In the genomic region with DNA sequence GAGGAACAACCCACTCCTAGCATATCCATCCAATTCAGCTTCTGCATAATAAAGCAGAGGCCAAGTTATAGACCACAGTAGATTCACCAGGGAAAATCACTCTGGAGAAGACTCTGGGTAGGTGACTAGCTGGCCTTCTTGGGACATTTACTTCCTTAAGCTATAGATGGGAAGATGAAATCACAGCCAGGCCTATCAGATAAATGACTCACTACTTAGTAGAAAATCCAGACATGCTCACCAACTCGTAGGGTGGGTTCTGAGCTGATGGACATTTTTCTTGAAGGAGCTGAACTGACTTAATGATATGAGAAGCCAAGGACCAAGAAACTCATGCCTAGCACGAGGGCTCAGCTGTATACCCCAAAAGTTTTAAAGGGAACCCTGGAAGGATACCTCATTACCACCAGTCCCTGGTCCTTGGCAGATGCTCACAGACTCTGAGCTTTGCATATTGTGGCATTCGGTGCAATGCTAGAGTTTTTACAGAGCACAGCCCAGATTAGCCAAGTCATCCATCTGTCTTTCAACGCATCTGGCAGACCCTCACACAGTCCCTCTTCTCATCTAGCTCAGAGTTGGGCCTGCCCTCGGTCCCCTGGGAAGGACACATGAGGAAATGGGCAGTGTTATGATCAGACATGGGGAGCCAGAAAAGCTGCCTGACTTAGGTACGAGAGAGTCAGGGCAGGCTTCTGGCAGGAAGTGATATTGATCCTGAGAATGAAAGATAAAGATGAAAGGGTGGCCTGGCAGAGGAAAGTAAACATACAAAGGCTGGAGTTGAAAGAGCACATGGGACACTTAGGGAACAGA, we compare ENCODE assay signal across 1 cellular context.
TF ChIP-seq lines count a peak whose summit lies in the region.

No MANE protein-coding gene starts in this region.

TF ChIP-seq in HepG2, 621 proteins besides CTCF, POLR2A, EP300 and RAD21 (continued from another document and continues in another):
- TF ChIP-seq, protein P1, sequence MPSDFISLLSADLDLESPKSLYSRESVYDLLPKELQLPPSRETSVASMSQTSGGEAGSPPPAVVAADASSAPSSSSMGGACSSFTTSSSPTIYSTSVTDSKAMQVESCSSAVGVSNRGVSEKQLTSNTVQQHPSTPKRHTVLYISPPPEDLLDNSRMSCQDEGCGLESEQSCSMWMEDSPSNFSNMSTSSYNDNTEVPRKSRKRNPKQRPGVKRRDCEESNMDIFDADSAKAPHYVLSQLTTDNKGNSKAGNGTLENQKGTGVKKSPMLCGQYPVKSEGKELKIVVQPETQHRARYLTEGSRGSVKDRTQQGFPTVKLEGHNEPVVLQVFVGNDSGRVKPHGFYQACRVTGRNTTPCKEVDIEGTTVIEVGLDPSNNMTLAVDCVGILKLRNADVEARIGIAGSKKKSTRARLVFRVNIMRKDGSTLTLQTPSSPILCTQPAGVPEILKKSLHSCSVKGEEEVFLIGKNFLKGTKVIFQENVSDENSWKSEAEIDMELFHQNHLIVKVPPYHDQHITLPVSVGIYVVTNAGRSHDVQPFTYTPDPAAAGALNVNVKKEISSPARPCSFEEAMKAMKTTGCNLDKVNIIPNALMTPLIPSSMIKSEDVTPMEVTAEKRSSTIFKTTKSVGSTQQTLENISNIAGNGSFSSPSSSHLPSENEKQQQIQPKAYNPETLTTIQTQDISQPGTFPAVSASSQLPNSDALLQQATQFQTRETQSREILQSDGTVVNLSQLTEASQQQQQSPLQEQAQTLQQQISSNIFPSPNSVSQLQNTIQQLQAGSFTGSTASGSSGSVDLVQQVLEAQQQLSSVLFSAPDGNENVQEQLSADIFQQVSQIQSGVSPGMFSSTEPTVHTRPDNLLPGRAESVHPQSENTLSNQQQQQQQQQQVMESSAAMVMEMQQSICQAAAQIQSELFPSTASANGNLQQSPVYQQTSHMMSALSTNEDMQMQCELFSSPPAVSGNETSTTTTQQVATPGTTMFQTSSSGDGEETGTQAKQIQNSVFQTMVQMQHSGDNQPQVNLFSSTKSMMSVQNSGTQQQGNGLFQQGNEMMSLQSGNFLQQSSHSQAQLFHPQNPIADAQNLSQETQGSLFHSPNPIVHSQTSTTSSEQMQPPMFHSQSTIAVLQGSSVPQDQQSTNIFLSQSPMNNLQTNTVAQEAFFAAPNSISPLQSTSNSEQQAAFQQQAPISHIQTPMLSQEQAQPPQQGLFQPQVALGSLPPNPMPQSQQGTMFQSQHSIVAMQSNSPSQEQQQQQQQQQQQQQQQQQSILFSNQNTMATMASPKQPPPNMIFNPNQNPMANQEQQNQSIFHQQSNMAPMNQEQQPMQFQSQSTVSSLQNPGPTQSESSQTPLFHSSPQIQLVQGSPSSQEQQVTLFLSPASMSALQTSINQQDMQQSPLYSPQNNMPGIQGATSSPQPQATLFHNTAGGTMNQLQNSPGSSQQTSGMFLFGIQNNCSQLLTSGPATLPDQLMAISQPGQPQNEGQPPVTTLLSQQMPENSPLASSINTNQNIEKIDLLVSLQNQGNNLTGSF (CRISPR knock-in tag; IDR thresholded peaks at IDR 0.05) = no peak
- TF ChIP-seq HDAC2 (CRISPR knock-in tag; IDR thresholded peaks at IDR 0.05) (peak; percentile 98), SKIL (CRISPR knock-in tag; IDR thresholded peaks at IDR 0.05; ENCODE audit: borderline replicate concordance) (peak; percentile 67; the same call in 1 of the 2 replicates), SP5 (CRISPR knock-in tag; IDR thresholded peaks at IDR 0.05; ENCODE audit: borderline replicate concordance, low read depth) (peak; percentile 72), CENPX (CRISPR knock-in tag; IDR thresholded peaks at IDR 0.05) (no peak), ZNF878 (CRISPR knock-in tag; IDR thresholded peaks at IDR 0.05) (peak; percentile 89), HOXA5 (CRISPR knock-in tag; IDR thresholded peaks at IDR 0.05) (peak; percentile 37; the same call in 1 of the 2 replicates), ATAD3A (CRISPR knock-in tag; IDR thresholded peaks at IDR 0.05) (no peak), KDM2A (CRISPR knock-in tag; IDR thresholded peaks at IDR 0.05; ENCODE audit: borderline replicate concordance, low read depth) (peak; percentile 32; the same call in 1 of the 2 replicates), NFKB2 (CRISPR knock-in tag; IDR thresholded peaks at IDR 0.05; ENCODE audit: borderline replicate concordance) (no peak), SRSF4 (IDR thresholded peaks at IDR 0.05; ENCODE audit: low read depth, low read length, poor library complexity, severe bottlenecking) (no peak), NR2F1 (CRISPR knock-in tag; IDR thresholded peaks at IDR 0.05) (0 out of 4 replicates have a peak, but pooled peaks of 1 of the 2 experiments have one; percentile 25), TAF15 (IDR thresholded peaks at IDR 0.05; ENCODE audit: low read depth, low read length, poor library complexity, severe bottlenecking) (no peak), BRCA1 (CRISPR knock-in tag; IDR thresholded peaks at IDR 0.05) (no peak), PPARG (CRISPR knock-in tag; conservative IDR thresholded peaks at IDR 0.05) (peak; percentile 80), ARID4A (CRISPR knock-in tag; IDR thresholded peaks at IDR 0.05; ENCODE audit: borderline replicate concordance) (peak; percentile 53; the same call in 1 of the 2 replicates), NR2F2 (IDR thresholded peaks at IDR 0.05; ENCODE audit: borderline replicate concordance, low read depth) (no peak), ZNF569 (CRISPR knock-in tag; IDR thresholded peaks at IDR 0.05; ENCODE audit: borderline replicate concordance) (no peak), SOX13 (IDR thresholded peaks at IDR 0.05) (peak; percentile 72; the same call in 1 of the 2 replicates), SOX13 (CRISPR knock-in tag; conservative IDR thresholded peaks at IDR 0.05 in 1 of 2, IDR thresholded peaks at IDR 0.05 in 1 of 2) (peak in 1 of 2 experiments; percentile 89; a peak in 2 of 4 replicates), ZSCAN29 (CRISPR knock-in tag; conservative IDR thresholded peaks at IDR 0.05) (0 out of 2 replicates have a peak, but pooled peaks have one; percentile 60), ZNF577 (CRISPR knock-in tag; IDR thresholded peaks at IDR 0.05; ENCODE audit: borderline replicate concordance, low read depth) (no peak), TOPORS (CRISPR knock-in tag; IDR thresholded peaks at IDR 0.05) (no peak), ZNF660 (CRISPR knock-in tag; IDR thresholded peaks at IDR 0.05; ENCODE audit: borderline replicate concordance, low read depth) (no peak), ZMAT3 (CRISPR knock-in tag; conservative IDR thresholded peaks at IDR 0.05) (0 out of 2 replicates have a peak, but pooled peaks have one; percentile 25), POLR2G (IDR thresholded peaks at IDR 0.05; ENCODE audit: low read depth, low read length) (peak; percentile 49; the same call in 1 of the 2 replicates), ZNF879 (CRISPR knock-in tag; IDR thresholded peaks at IDR 0.05) (no peak), ZSCAN21 (CRISPR knock-in tag; IDR thresholded peaks at IDR 0.05; ENCODE audit: borderline replicate concordance) (peak; percentile 80), ZNF644 (CRISPR knock-in tag; IDR thresholded peaks at IDR 0.05; ENCODE audit: low read depth) (peak; percentile 62; the same call in 1 of the 2 replicates), ZNF276 (CRISPR knock-in tag; IDR thresholded peaks at IDR 0.05; ENCODE audit: low read depth) (no peak)
- TF ChIP-seq, protein P2, sequence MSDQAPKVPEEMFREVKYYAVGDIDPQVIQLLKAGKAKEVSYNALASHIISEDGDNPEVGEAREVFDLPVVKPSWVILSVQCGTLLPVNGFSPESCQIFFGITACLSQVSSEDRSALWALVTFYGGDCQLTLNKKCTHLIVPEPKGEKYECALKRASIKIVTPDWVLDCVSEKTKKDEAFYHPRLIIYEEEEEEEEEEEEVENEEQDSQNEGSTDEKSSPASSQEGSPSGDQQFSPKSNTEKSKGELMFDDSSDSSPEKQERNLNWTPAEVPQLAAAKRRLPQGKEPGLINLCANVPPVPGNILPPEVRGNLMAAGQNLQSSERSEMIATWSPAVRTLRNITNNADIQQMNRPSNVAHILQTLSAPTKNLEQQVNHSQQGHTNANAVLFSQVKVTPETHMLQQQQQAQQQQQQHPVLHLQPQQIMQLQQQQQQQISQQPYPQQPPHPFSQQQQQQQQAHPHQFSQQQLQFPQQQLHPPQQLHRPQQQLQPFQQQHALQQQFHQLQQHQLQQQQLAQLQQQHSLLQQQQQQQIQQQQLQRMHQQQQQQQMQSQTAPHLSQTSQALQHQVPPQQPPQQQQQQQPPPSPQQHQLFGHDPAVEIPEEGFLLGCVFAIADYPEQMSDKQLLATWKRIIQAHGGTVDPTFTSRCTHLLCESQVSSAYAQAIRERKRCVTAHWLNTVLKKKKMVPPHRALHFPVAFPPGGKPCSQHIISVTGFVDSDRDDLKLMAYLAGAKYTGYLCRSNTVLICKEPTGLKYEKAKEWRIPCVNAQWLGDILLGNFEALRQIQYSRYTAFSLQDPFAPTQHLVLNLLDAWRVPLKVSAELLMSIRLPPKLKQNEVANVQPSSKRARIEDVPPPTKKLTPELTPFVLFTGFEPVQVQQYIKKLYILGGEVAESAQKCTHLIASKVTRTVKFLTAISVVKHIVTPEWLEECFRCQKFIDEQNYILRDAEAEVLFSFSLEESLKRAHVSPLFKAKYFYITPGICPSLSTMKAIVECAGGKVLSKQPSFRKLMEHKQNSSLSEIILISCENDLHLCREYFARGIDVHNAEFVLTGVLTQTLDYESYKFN (CRISPR knock-in tag; conservative IDR thresholded peaks at IDR 0.05) = peak; percentile 99
- TF ChIP-seq, protein P3, sequence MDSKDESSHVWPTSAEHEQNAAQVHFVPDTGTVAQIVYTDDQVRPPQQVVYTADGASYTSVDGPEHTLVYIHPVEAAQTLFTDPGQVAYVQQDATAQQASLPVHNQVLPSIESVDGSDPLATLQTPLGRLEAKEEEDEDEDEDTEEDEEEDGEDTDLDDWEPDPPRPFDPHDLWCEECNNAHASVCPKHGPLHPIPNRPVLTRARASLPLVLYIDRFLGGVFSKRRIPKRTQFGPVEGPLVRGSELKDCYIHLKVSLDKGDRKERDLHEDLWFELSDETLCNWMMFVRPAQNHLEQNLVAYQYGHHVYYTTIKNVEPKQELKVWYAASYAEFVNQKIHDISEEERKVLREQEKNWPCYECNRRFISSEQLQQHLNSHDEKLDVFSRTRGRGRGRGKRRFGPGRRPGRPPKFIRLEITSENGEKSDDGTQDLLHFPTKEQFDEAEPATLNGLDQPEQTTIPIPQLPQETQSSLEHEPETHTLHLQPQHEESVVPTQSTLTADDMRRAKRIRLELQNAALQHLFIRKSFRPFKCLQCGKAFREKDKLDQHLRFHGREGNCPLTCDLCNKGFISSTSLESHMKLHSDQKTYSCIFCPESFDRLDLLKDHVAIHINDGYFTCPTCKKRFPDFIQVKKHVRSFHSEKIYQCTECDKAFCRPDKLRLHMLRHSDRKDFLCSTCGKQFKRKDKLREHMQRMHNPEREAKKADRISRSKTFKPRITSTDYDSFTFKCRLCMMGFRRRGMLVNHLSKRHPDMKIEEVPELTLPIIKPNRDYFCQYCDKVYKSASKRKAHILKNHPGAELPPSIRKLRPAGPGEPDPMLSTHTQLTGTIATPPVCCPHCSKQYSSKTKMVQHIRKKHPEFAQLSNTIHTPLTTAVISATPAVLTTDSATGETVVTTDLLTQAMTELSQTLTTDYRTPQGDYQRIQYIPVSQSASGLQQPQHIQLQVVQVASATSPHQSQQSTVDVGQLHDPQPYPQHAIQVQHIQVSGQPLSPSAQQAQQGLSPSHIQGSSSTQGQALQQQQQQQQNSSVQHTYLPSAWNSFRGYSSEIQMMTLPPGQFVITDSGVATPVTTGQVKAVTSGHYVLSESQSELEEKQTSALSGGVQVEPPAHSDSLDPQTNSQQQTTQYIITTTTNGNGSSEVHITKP (CRISPR knock-in tag; IDR thresholded peaks at IDR 0.05; ENCODE audit: low read depth) = peak; percentile 60; the same call in 1 of the 2 replicates
